ENCODE assay signal across 10 cellular contexts in genomic region chr12:5456906-5457305, GRCh38. TPM values are rescaled to one million over a fixed set of nuclear protein-coding genes. Genes with fewer than 3 reads are reported as not detected.
A peak's percentile ranks its signal among the peaks of the same experiment; 100 is the strongest.
DNase-seq lines count a peak whose midpoint lies in the region; ATAC-seq, FAIRE-seq and TF ChIP-seq lines count a peak whose summit lies in the region.
"Had no signal": no experiment of that assay in that cellular context is flagged by ENCODE, and none has a peak within 500 bp of the region (broad histone marks: within the 10 kb centered on the region; RNA-seq: fewer than 3 reads in every experiment).

No MANE protein-coding gene starts in this region.

- H3K27me3 ChIP-seq in fibroblast of lung (ENCODE audit: control insufficient read depth, insufficient read depth, low read length) = no peaks in the 10 kb centered on the region
- H3K27me3 ChIP-seq in pancreas = peaks cover 0 to 4% (median 0%) of the 10 kb centered on the region in 4 donors

- H3K4me3 ChIP-seq in OCI-LY7 (ENCODE audit: low read depth, low read length, poor library complexity, severe bottlenecking) (peak overlapping the region; percentile 57), fibroblast of lung (replicated peaks in 1 of 4; ENCODE audit: control extremely low read depth in 1 of 4, insufficient read depth in 1 of 4, low read depth in 3 of 4, low read length in 4 of 4) (no peak overlapping the region), pancreas (no peak overlapping the region)

- BruUV-seq in OCI-LY7 (replicated peaks; lab: Mats Ljungman, UMichigan) = no TSS peak

- peaks cover 53% of the 10 kb centered on the region for H3K36me3 ChIP-seq in OCI-LY7 (ENCODE audit: insufficient read depth, low read length)
- no peaks in the 10 kb centered on the region for H3K36me3 ChIP-seq in fibroblast of lung (ENCODE audit: control insufficient read depth, insufficient read depth, low read length)
- H3K36me3 ChIP-seq in pancreas = no peaks in the 10 kb centered on the region

- 41 to 43% methylated on average over 8 of the region's 8 CpGs for WGBS in pancreas, 2 donors

- intact Hi-C loops in OCI-LY7 (cut with micrococcal nuclease; ENCODE audit: unreplicated experiment) (loop anchor here (1.0 kb wide), 1 partner anchor 21 kb away; no protein-coding TSS in a partner anchor), pancreas (cut with DNase I) (no loop called here)

- CTCF ChIA-PET in OCI-LY7 (lab: Charles Lee; ENCODE audit: unreplicated experiment) = interaction anchor here (0.6 to 1.4 kb wide), 3 partner anchors 19 to 112 kb away, joined by 5 to 13 read pairs (median 8); no protein-coding TSS in a partner anchor

- H3K27ac ChIP-seq in OCI-LY7 (ENCODE audit: low read depth, low read length, poor library complexity, severe bottlenecking) = peak overlapping the region; percentile 87
- H3K27ac ChIP-seq in fibroblast of lung (ENCODE audit: insufficient read depth, low read length) = peak overlapping the region; percentile 78
- H3K27ac ChIP-seq in pancreas = no peak overlapping the region

- peak; percentile 69 for DNase-seq in Daoy (ENCODE audit: low read depth)
- DNase-seq in OCI-LY7 (ENCODE audit: low spot score) = peak; percentile 83
- peak in 1 of 2 donors; percentile 80 for DNase-seq in fibroblast of lung (ENCODE audit: low read depth in 2 of 2)
- DNase-seq in pons (ENCODE audit: low spot score) = peak; percentile 17
- no peak for DNase-seq in midbrain (lab: John Stamatoyannopoulos, UW)
- no peak for DNase-seq in activated CD4-positive, alpha-beta T cell treated with anti-CD3 and anti-CD28 coated beads for 48 hours
- no peak for DNase-seq in pancreas
- DNase-seq in activated naive CD4-positive, alpha-beta T cell treated with anti-CD3 and anti-CD28 coated beads, Interleukin-2, amount 50 U/mL, for 16 hours = no peak
- DNase-seq: effector memory CD8-positive, alpha-beta T cell had no signal

- H3K4me2 ChIP-seq in OCI-LY7 (ENCODE audit: low read length) = peak overlapping the region; percentile 78
- peak overlapping the region; percentile 54 for H3K4me2 ChIP-seq in fibroblast of lung (ENCODE audit: extremely low read depth, insufficient read depth, low read length)

- no peaks in the 10 kb centered on the region for H3K9me3 ChIP-seq in OCI-LY7 (ENCODE audit: low read length)
- H3K9me3 ChIP-seq in fibroblast of lung (ENCODE audit: control insufficient read depth, insufficient read depth, low read depth, low read length) = no peaks in the 10 kb centered on the region
- H3K9me3 ChIP-seq in pancreas = no peaks in the 10 kb centered on the region

- no peaks in the 10 kb centered on the region for H4K20me1 ChIP-seq in OCI-LY7 (ENCODE audit: insufficient read depth, low read length)
- H4K20me1 ChIP-seq in fibroblast of lung (ENCODE audit: control insufficient read depth, extremely low read depth, insufficient read depth, low read length) = no peaks in the 10 kb centered on the region

- peak overlapping the region; percentile 4; the same call in 1 of the 2 replicates for H2AFZ ChIP-seq in OCI-LY7 (ENCODE audit: low read length)
- peak overlapping the region; percentile 66 for H2AFZ ChIP-seq in fibroblast of lung (ENCODE audit: low read length)

- ATAC-seq in pancreas = no peak
- ATAC-seq: effector memory CD8-positive, alpha-beta T cell had no signal

- peaks cover 24% of the 10 kb centered on the region for H3K79me2 ChIP-seq in OCI-LY7 (ENCODE audit: insufficient read depth, low read depth, low read length)
- peaks cover 10% of the 10 kb centered on the region for H3K79me2 ChIP-seq in fibroblast of lung (ENCODE audit: control insufficient read depth, insufficient read depth, low read length)

- POLR2A ChIA-PET in OCI-LY7 (lab: Charles Lee) = interaction anchor here (0.5 to 2.2 kb wide), 9 partner anchors 11 to 835 kb away, joined by 3 to 21 read pairs (median 4); no protein-coding TSS in a partner anchor

- TF ChIP-seq CTCF in OCI-LY7 (conservative IDR thresholded peaks at IDR 0.05; ENCODE audit: low read length) = no peak
- no peak for TF ChIP-seq CTCF in fibroblast of lung (conservative IDR thresholded peaks at IDR 0.05 in 1 of 2, IDR thresholded peaks at IDR 0.05 in 1 of 2; ENCODE audit: low read depth in 1 of 2, low read length in 2 of 2)
- no peak for TF ChIP-seq CTCF in pancreas (IDR thresholded peaks at IDR 0.05)

- peaks cover 50% of the 10 kb centered on the region for H3K4me1 ChIP-seq in OCI-LY7 (ENCODE audit: insufficient read depth, low read length, poor library complexity, severe bottlenecking)
- peaks cover 8% of the 10 kb centered on the region for H3K4me1 ChIP-seq in fibroblast of lung (ENCODE audit: control insufficient read depth, extremely low read depth, insufficient read depth, low read length)
- H3K4me1 ChIP-seq in pancreas = no peaks in the 10 kb centered on the region

- H3K9me2 ChIP-seq in OCI-LY7 (ENCODE audit: insufficient read depth, low read length) = no peaks in the 10 kb centered on the region

- no peak for FAIRE-seq in pancreas (lab: Jason Lieb, UNC)

- no peak overlapping the region for H3K9ac ChIP-seq in fibroblast of lung (ENCODE audit: insufficient read depth, low read length)

RNA-seq across cellular contexts. Expression of gene NTF3, which starts 25.0 kb away (rescaled TPM):
- 12.7 and 25.3 TPM in 2 replicates for total RNA-seq in Daoy (2014; rRNA removed; shearing (Covaris generic))
- total RNA-seq in OCI-LY7 (2014; rRNA removed; shearing (Covaris generic)) = 9.6 and 15.2 TPM in 2 replicates
- total RNA-seq in OCI-LY7 (2022) (11.5 and 14.1 TPM in 2 replicates), fibroblast of lung (1.5 and 5.9 TPM in 2 replicates), pancreas (not detected)
- polyA plus RNA-seq in fibroblast of lung (11.2 and 12.5 TPM in 2 replicates), pancreas (under 1 TPM; 0.46 to 0.63 TPM)
- polyA plus RNA-seq in fibroblast of lung (2012) = 9.5 and 10.2 TPM in 2 replicates
- 13.3 and 14.7 TPM in 2 replicates for polyA minus RNA-seq in fibroblast of lung (ENCODE audit: low replicate concordance)
- polyA plus RNA-seq: neural cell had no signal

Comparison
In these comparisons a context has a peak if more than half of its experiments do, and no peak if none do; other contexts are left out.
1. DNase-seq: peak in Daoy (single experiment), OCI-LY7 (single experiment) and pons (single experiment); none in midbrain (single experiment), activated CD4-positive, alpha-beta T cell treated with anti-CD3 and anti-CD28 coated beads for 48 hours (single experiment), pancreas (0 of 6) and activated naive CD4-positive, alpha-beta T cell treated with anti-CD3 and anti-CD28 coated beads, Interleukin-2, amount 50 U/mL, for 16 hours (single experiment).
2. H3K27ac ChIP-seq: peak in OCI-LY7 (single experiment) and fibroblast of lung (single experiment); none in pancreas (0 of 4).